8 cellular contexts compared by ENCODE assay signal in genomic region chr20:34302312-34302722, GRCh38. TPM values are rescaled to one million over a fixed set of nuclear protein-coding genes. Genes with fewer than 3 reads are reported as not detected.
A peak's percentile ranks its signal among the peaks of the same experiment; 100 is the strongest.
DNase-seq lines count a peak whose midpoint lies in the region; ATAC-seq, FAIRE-seq and TF ChIP-seq lines count a peak whose summit lies in the region.

No MANE protein-coding gene starts in this region.

- peak overlapping the region; percentile 27 to 85 for H3K9ac ChIP-seq in kidney (ENCODE audit: low read length in 2 of 2)

- H3K36me3 Mint-ChIP-seq in activated T-helper 17 cell treated with anti-CD3 and anti-CD28 coated beads, Interleukin-2, amount 50 U/mL, for 72 hours (ENCODE audit: low read depth), result no peaks in the 10 kb centered on the region

- no peak for ATAC-seq in heart left ventricle
- no peak for ATAC-seq in left cardiac atrium
- ATAC-seq in activated T-helper 17 cell treated with anti-CD3 and anti-CD28 coated beads, Interleukin-2, amount 50 U/mL, for 72 hours (replicated peaks), result no peak
- ATAC-seq in thoracic aorta (ENCODE audit: insufficient number of reproducible peaks, low FRiP score, low read depth), result no peak

- peak overlapping the region; percentile 87 for H3K27ac Mint-ChIP-seq in activated T-helper 17 cell treated with anti-CD3 and anti-CD28 coated beads, Interleukin-2, amount 50 U/mL, for 72 hours

- peak overlapping the region; percentile 82 for H3K4me3 Mint-ChIP-seq in activated T-helper 17 cell treated with anti-CD3 and anti-CD28 coated beads, Interleukin-2, amount 50 U/mL, for 72 hours

- H3K27me3 Mint-ChIP-seq in activated T-helper 17 cell treated with anti-CD3 and anti-CD28 coated beads, Interleukin-2, amount 50 U/mL, for 72 hours, result no peaks in the 10 kb centered on the region

- H3K27me3 ChIP-seq in heart left ventricle (no peaks in the 10 kb centered on the region), thoracic aorta (replicated peaks; ENCODE audit: insufficient read depth) (no peaks in the 10 kb centered on the region)

- 27 to 32% (median 31%) methylated on average over 9 of the region's 9 CpGs for WGBS in heart left ventricle, 4 donors

- no peaks in the 10 kb centered on the region for H3K36me3 ChIP-seq in heart left ventricle
- no peaks in the 10 kb centered on the region for H3K36me3 ChIP-seq in kidney (ENCODE audit: control insufficient read depth in 1 of 2, insufficient read depth in 2 of 2, low read length in 2 of 2)
- no peaks in the 10 kb centered on the region for H3K36me3 ChIP-seq in thoracic aorta

- TF ChIP-seq POLR2A in heart left ventricle (IDR thresholded peaks at IDR 0.05), result no peak

- no peak for DNase-seq in heart left ventricle
- no peak for DNase-seq in left cardiac atrium
- DNase-seq in kidney, result no peak
- no peak for DNase-seq in thoracic aorta (ENCODE audit: low spot score)
- DNase-seq in NCI-H1048 (lab: John Stamatoyannopoulos, UW), result no peak
- no peak for DNase-seq in T-helper 9 cell
- no peak for DNase-seq in hypothalamus (lab: John Stamatoyannopoulos, UW)

- H3K9me3 Mint-ChIP-seq in activated T-helper 17 cell treated with anti-CD3 and anti-CD28 coated beads, Interleukin-2, amount 50 U/mL, for 72 hours, result no peaks in the 10 kb centered on the region

- peaks cover 5% of the 10 kb centered on the region for H3K4me1 Mint-ChIP-seq in activated T-helper 17 cell treated with anti-CD3 and anti-CD28 coated beads, Interleukin-2, amount 50 U/mL, for 72 hours

- H3K27ac ChIP-seq in heart left ventricle, result peak overlapping the region; percentile 70 to 98 (median 92)
- H3K27ac ChIP-seq in kidney (ENCODE audit: low read depth in 2 of 2, low read length in 2 of 2), result peak overlapping the region; percentile 94 to 95
- peak overlapping the region; percentile 87 to 94 for H3K27ac ChIP-seq in thoracic aorta

- TF ChIP-seq CTCF in heart left ventricle (IDR thresholded peaks at IDR 0.05) (peak in 2 of 12 donors; percentile 9 to 13), kidney (IDR thresholded peaks at IDR 0.05; ENCODE audit: borderline replicate concordance, extremely low read depth, insufficient read depth) (no peak), thoracic aorta (IDR thresholded peaks at IDR 0.05) (no peak)

- H3K4me3 ChIP-seq in heart left ventricle (peak overlapping the region; percentile 58 to 95 (median 74)), kidney (ENCODE audit: low read length in 2 of 2) (peak overlapping the region; percentile 58 to 78), thoracic aorta (peak overlapping the region; percentile 87)

- H3K4me1 ChIP-seq in heart left ventricle (peaks cover 0 to 34% (median 16%) of the 10 kb centered on the region in 12 donors), kidney (ENCODE audit: control insufficient read depth in 1 of 2, insufficient read depth in 1 of 2, low read depth in 1 of 2, low read length in 2 of 2) (peaks cover 5 to 8% of the 10 kb centered on the region in 2 donors), thoracic aorta (ENCODE audit: control insufficient read depth in 1 of 2, low read depth in 2 of 2) (peaks cover 3 to 17% of the 10 kb centered on the region in 2 donors)

- no peak for FAIRE-seq in kidney (lab: Jason Lieb, UNC)

- intact Hi-C loops in heart left ventricle (cut with DNase I), result loop anchor here in 4 of 10 donors (2.0 to 10.0 kb wide), 5 partner anchors 40 to 405 kb away; partner anchors contain the start of genes DYNLRB1 (in 1 of the 4), ITCH (in 1 of the 4) and TP53INP2 (in 1 of the 4)
- intact Hi-C loops in left cardiac atrium (cut with DNase I), result no loop called here
- intact Hi-C loops in kidney (cut with DNase I), result no loop called here

- H3K9me3 ChIP-seq in heart left ventricle (no peaks in the 10 kb centered on the region), kidney (ENCODE audit: control insufficient read depth in 1 of 2, low read length in 2 of 2) (no peaks in the 10 kb centered on the region), thoracic aorta (no peaks in the 10 kb centered on the region)

RNA-seq across cellular contexts. Expression of gene AHCY, which starts 0.8 kb away (rescaled TPM):
- total RNA-seq in heart left ventricle (100 to 1,000 TPM in 1 of 9 donors, 10 to 100 TPM in 8; 48.3 to 132 (median 57.2) TPM), left cardiac atrium (10 to 100 TPM; 49.2 to 50.5 TPM), kidney (70.3 TPM), thoracic aorta (10 to 100 TPM; 38.7 to 71.8 TPM)
- polyA plus RNA-seq in heart left ventricle (10 to 100 TPM; 64.4 to 98.4 TPM), kidney (ENCODE audit: insufficient read depth, low read depth, low replicate concordance) (144 TPM)
- total RNA-seq in activated T-helper 17 cell treated with anti-CD3 and anti-CD28 coated beads, Interleukin-2, amount 50 U/mL, for 72 hours, result 100 to 1,000 TPM in 1 of 2 donors, 10 to 100 TPM in 1; 94.5 to 174 TPM
